ENCODE assay signal across 8 cellular contexts in genomic region chr1:107997846-107998245, GRCh38. TPM values are rescaled to one million over a fixed set of nuclear protein-coding genes. Genes with fewer than 3 reads are reported as not detected.
"Had no signal": no experiment of that assay in that cellular context is flagged by ENCODE, and none has a peak within 500 bp of the region (broad histone marks: within the 10 kb centered on the region; RNA-seq: fewer than 3 reads in every experiment).

No MANE protein-coding gene starts in this region.

- H3K9me3 ChIP-seq: HAP-1 had no signal

- H3K4me3 ChIP-seq: GM23338, HAP-1 had no signal

- ATAC-seq: GM23338, HCT116 had no signal

- H3K4me1 ChIP-seq: HAP-1 had no signal

- H2AFZ ChIP-seq: GM23338 had no signal

- DNase-seq: GOT3, H7, H9, HCEC 1CT, HFFc6 had no signal

- H3K4me2 ChIP-seq: GM23338 had no signal

- H3K36me3 ChIP-seq: HAP-1 had no signal

RNA-seq across cellular contexts. Expression of gene VAV3, which starts 32.9 kb away (rescaled TPM):
- total RNA-seq: HFFc6 had no signal
